In genomic region chr2:205705511-205706397, GRCh38 we compare ENCODE assay signal across 1 cellular context.
TF ChIP-seq lines count a peak whose summit lies in the region.

No MANE protein-coding gene starts in this region.

TF ChIP-seq in SK-N-SH treated with all-trans-retinoic acid at 6 μM for 48 hours, 23 proteins besides CTCF, POLR2A, EP300 and RAD21 (continued from another document):
- TF ChIP-seq CSRNP3 (CRISPR knock-in tag; IDR thresholded peaks at IDR 0.05) (no peak), BACH2 (CRISPR knock-in tag; IDR thresholded peaks at IDR 0.05; ENCODE audit: borderline replicate concordance) (no peak), ISL1 (CRISPR knock-in tag; IDR thresholded peaks at IDR 0.05) (no peak)
